6 cellular contexts compared by ENCODE assay signal in the genomic region with DNA sequence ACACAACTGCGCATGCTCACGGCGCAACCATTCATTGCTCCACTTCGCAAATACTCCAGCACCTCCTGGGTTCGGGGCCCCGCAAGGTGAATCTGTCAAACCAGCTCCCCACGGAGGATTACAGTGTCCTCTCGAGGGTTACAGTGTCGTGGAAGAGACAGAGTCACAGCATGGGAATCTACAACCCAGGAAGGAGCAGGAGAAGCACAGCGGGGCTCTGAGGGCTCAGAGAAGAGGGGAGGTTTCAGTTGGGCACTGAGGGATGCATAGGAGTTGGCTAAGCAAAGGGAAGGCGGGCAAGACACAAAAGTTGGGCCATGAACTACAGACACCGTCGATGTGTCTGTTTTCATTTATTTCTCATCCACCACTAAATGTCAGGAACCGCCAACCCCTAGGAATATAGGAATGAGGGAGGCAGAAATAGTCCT. TPM values are rescaled to one million over a fixed set of nuclear protein-coding genes. Genes with fewer than 3 reads are reported as not detected.
A peak's percentile ranks its signal among the peaks of the same experiment; 100 is the strongest.
DNase-seq lines count a peak whose midpoint lies in the region; ATAC-seq and TF ChIP-seq lines count a peak whose summit lies in the region.

No MANE protein-coding gene starts in this region.

- peak overlapping the region; percentile 92; the same call in 1 of the 2 replicates for H3K9ac ChIP-seq in iPS-20b (ENCODE audit: low read depth, low read length)

- TF ChIP-seq CTCF in uterus (IDR thresholded peaks at IDR 0.05) = no peak

- H3K4me3 ChIP-seq in iPS-20b (ENCODE audit: low read length) (peak overlapping the region; percentile 98), uterus (peak overlapping the region; percentile 80 to 96)

- H3K36me3 ChIP-seq in iPS-20b (ENCODE audit: insufficient read depth, low read depth, low read length) = peaks cover 22% of the 10 kb centered on the region; the same call in 1 of the 2 replicates
- H3K36me3 ChIP-seq in uterus = no peaks in the 10 kb centered on the region

- no peaks in the 10 kb centered on the region for H3K27me3 ChIP-seq in iPS-20b (ENCODE audit: insufficient read depth, low read length)
- H3K27me3 ChIP-seq in uterus = no peaks in the 10 kb centered on the region

- TF ChIP-seq POLR2A in uterus (IDR thresholded peaks at IDR 0.05) = no peak

- peak; percentile 38 for DNase-seq in T-helper 22 cell (ENCODE audit: low read depth)
- no peak for DNase-seq in uterus
- no peak for DNase-seq in HT-29 (ENCODE audit: low spot score)
- no peak for DNase-seq in NCI-H69 (lab: John Stamatoyannopoulos, UW)

- peaks cover 4% of the 10 kb centered on the region for H3K4me1 ChIP-seq in iPS-20b (ENCODE audit: insufficient read depth, low read length)
- peaks cover 0 to 8% of the 10 kb centered on the region in 2 donors for H3K4me1 ChIP-seq in uterus

- H3K9me3 ChIP-seq in iPS-20b (ENCODE audit: insufficient read depth, low read depth, low read length) (no peaks in the 10 kb centered on the region), uterus (no peaks in the 10 kb centered on the region)

- intact Hi-C loops in uterus (cut with DNase I; ENCODE audit: low total_unique reads) = no loop called here

- peak; percentile 24 for ATAC-seq in GM18909 (IDR thresholded peaks at IDR 0.05; ENCODE audit: poor library complexity, unreplicated experiment)

- H3K27ac ChIP-seq in iPS-20b (ENCODE audit: low read length) = peak overlapping the region; percentile 22
- H3K27ac ChIP-seq in uterus = peak overlapping the region; percentile 94 to 98

RNA-seq across cellular contexts. Expression of a gene that starts 1.0 kb away (rescaled TPM):
- 10 to 100 TPM; 38.2 to 82.2 (median 61.8) TPM for total RNA-seq in uterus
- 37.0 and 40.9 TPM in 2 replicates for total RNA-seq in HT-29 (2014; rRNA removed; shearing (Covaris generic))

RNA-seq across cellular contexts. Expression of a gene that starts 18.3 kb away (rescaled TPM):
- total RNA-seq in uterus = 1 to 10 TPM in 2 of 4 donors, under 1 TPM in 1, not detected in 1; 0.26 to 2.2 (median 1.8) TPM
- 0.28 and 0.47 TPM in 2 replicates for total RNA-seq in HT-29 (2014; rRNA removed; shearing (Covaris generic))

RNA-seq across cellular contexts. Expression of a gene that starts 21.4 kb away (rescaled TPM):
- total RNA-seq in uterus = 10 to 100 TPM; 17.4 to 84.8 (median 42.7) TPM
- 52.4 and 61.2 TPM in 2 replicates for total RNA-seq in HT-29 (2014; rRNA removed; shearing (Covaris generic))

RNA-seq across cellular contexts. Expression of a gene that starts 30.6 kb away (rescaled TPM):
- 100 to 1,000 TPM in 2 of 4 donors, 10 to 100 TPM in 2; 23.5 to 259 (median 66.5) TPM for total RNA-seq in uterus
- total RNA-seq in HT-29 (2014; rRNA removed; shearing (Covaris generic)) = 143 and 160 TPM in 2 replicates

RNA-seq across cellular contexts. Expression of a gene that starts 32.7 kb away (rescaled TPM):
- total RNA-seq in uterus = 10 to 100 TPM; 23.9 to 99.7 (median 52.1) TPM
- total RNA-seq in HT-29 (2014; rRNA removed; shearing (Covaris generic)) = 114 and 124 TPM in 2 replicates
